1 cellular context compared by ENCODE assay signal in genomic region chr19:54462713-54463530, GRCh38.
TF ChIP-seq lines count a peak whose summit lies in the region.

No MANE protein-coding gene starts in this region.

TF ChIP-seq in HepG2, 621 proteins besides CTCF, POLR2A, EP300 and RAD21 (continued from another document and continues in another):
- TF ChIP-seq BCLAF1 (IDR thresholded peaks at IDR 0.05): no peak
- TF ChIP-seq ZHX2 (IDR thresholded peaks at IDR 0.05; ENCODE audit: low read depth): no peak
- TF ChIP-seq ZHX2 (CRISPR knock-in tag; IDR thresholded peaks at IDR 0.05; ENCODE audit: borderline replicate concordance): peak; percentile 71; the same call in 1 of the 2 replicates
- TF ChIP-seq SRY (CRISPR knock-in tag; IDR thresholded peaks at IDR 0.05): peak; percentile 40; the same call in 1 of the 2 replicates
- no peak for TF ChIP-seq RXRB (CRISPR knock-in tag; IDR thresholded peaks at IDR 0.05; ENCODE audit: borderline replicate concordance)
- no peak for TF ChIP-seq NR2F2 (IDR thresholded peaks at IDR 0.05; ENCODE audit: borderline replicate concordance, low read depth)
- no peak for TF ChIP-seq ZFAT (CRISPR knock-in tag; conservative IDR thresholded peaks at IDR 0.05)
- no peak for TF ChIP-seq ZSCAN30 (CRISPR knock-in tag; IDR thresholded peaks at IDR 0.05)
- TF ChIP-seq RBFOX2 (IDR thresholded peaks at IDR 0.05; ENCODE audit: low read depth, low read length): peak; percentile 90
- TF ChIP-seq ZNF292 (CRISPR knock-in tag; IDR thresholded peaks at IDR 0.05; ENCODE audit: borderline replicate concordance, low read depth): no peak
- TF ChIP-seq CREB1 (IDR thresholded peaks at IDR 0.05): no peak
- TF ChIP-seq CREB1 (CRISPR knock-in tag; IDR thresholded peaks at IDR 0.05): no peak
- no peak for TF ChIP-seq AHR (CRISPR knock-in tag; IDR thresholded peaks at IDR 0.05)
- no peak for TF ChIP-seq ZNF83 (CRISPR knock-in tag; IDR thresholded peaks at IDR 0.05; ENCODE audit: borderline replicate concordance)
- no peak for TF ChIP-seq YY1 (IDR thresholded peaks at IDR 0.05; ENCODE audit: insufficient read depth, insufficient replicate concordance, low read depth, low read length)
- no peak for TF ChIP-seq ZNF33A (CRISPR knock-in tag; IDR thresholded peaks at IDR 0.05; ENCODE audit: borderline replicate concordance)
- peak; percentile 66; the same call in 1 of the 2 replicates for TF ChIP-seq IRX3 (CRISPR knock-in tag; IDR thresholded peaks at IDR 0.05; ENCODE audit: borderline replicate concordance, low read depth)
- no peak for TF ChIP-seq ZNF678 (CRISPR knock-in tag; IDR thresholded peaks at IDR 0.05)
- 0 out of 2 replicates have a peak, but pooled peaks have one; percentile 52 for TF ChIP-seq MED13 (CRISPR knock-in tag; IDR thresholded peaks at IDR 0.05)
- TF ChIP-seq PTBP1 (IDR thresholded peaks at IDR 0.05; ENCODE audit: low read depth, low read length, poor library complexity, severe bottlenecking): peak; percentile 19
- TF ChIP-seq GATAD1 (CRISPR knock-in tag; IDR thresholded peaks at IDR 0.05): peak; percentile 62; the same call in 1 of the 2 replicates
- TF ChIP-seq MTA3 (CRISPR knock-in tag; IDR thresholded peaks at IDR 0.05): no peak
- TF ChIP-seq ARID3A (IDR thresholded peaks at IDR 0.05; ENCODE audit: low read depth, low read length): no peak
- TF ChIP-seq KAT8 (CRISPR knock-in tag; IDR thresholded peaks at IDR 0.05): no peak
- TF ChIP-seq ZNF121 (CRISPR knock-in tag; IDR thresholded peaks at IDR 0.05): no peak
- TF ChIP-seq TBL1XR1 (IDR thresholded peaks at IDR 0.05; ENCODE audit: borderline replicate concordance, low read length, partially characterized antibody): no peak
- TF ChIP-seq ZNF30 (CRISPR knock-in tag; IDR thresholded peaks at IDR 0.05): peak; percentile 41; the same call in 1 of the 2 replicates
- peak; percentile 43 for TF ChIP-seq SAP130 (CRISPR knock-in tag; IDR thresholded peaks at IDR 0.05; ENCODE audit: low read depth)
- no peak for TF ChIP-seq ZMYM3 (CRISPR knock-in tag; IDR thresholded peaks at IDR 0.05)
- no peak for TF ChIP-seq NCOA2 (CRISPR knock-in tag; IDR thresholded peaks at IDR 0.05)
- peak; percentile 68; the same call in 1 of the 2 replicates for TF ChIP-seq ZNF709 (CRISPR knock-in tag; IDR thresholded peaks at IDR 0.05)
- TF ChIP-seq MTA1 (CRISPR knock-in tag; IDR thresholded peaks at IDR 0.05; ENCODE audit: borderline replicate concordance): no peak
- no peak for TF ChIP-seq ZNF160 (CRISPR knock-in tag; IDR thresholded peaks at IDR 0.05)
- no peak for TF ChIP-seq ZFP36L1 (CRISPR knock-in tag; IDR thresholded peaks at IDR 0.05)
- 0 out of 2 replicates have a peak, but pooled peaks have one; percentile 35 for TF ChIP-seq NR0B2 (CRISPR knock-in tag; IDR thresholded peaks at IDR 0.05)
- TF ChIP-seq ATF3 (CRISPR knock-in tag; IDR thresholded peaks at IDR 0.05): peak; percentile 57
- TF ChIP-seq ZNF557 (CRISPR knock-in tag; IDR thresholded peaks at IDR 0.05): no peak
- no peak for TF ChIP-seq ZNF749 (CRISPR knock-in tag; IDR thresholded peaks at IDR 0.05; ENCODE audit: borderline replicate concordance)
- TF ChIP-seq ZNF350 (CRISPR knock-in tag; IDR thresholded peaks at IDR 0.05; ENCODE audit: borderline replicate concordance, low read depth): peak; percentile 12; the same call in 1 of the 2 replicates
- TF ChIP-seq ZSCAN21 (CRISPR knock-in tag; IDR thresholded peaks at IDR 0.05; ENCODE audit: borderline replicate concordance): peak; percentile 41; the same call in 1 of the 2 replicates
- TF ChIP-seq ZNF552 (CRISPR knock-in tag; IDR thresholded peaks at IDR 0.05; ENCODE audit: borderline replicate concordance): peak; percentile 79; the same call in 1 of the 2 replicates
- 0 out of 2 replicates have a peak, but pooled peaks have one; percentile 22 for TF ChIP-seq IKZF5 (CRISPR knock-in tag; IDR thresholded peaks at IDR 0.05)
- peak; percentile 61 for TF ChIP-seq RNF2 (conservative IDR thresholded peaks at IDR 0.05; ENCODE audit: low read depth)
- no peak for TF ChIP-seq ZNF24 (IDR thresholded peaks at IDR 0.05)
- no peak for TF ChIP-seq HNRNPUL1 (IDR thresholded peaks at IDR 0.05; ENCODE audit: low read depth, low read length)
- no peak for TF ChIP-seq FOXA1 (IDR thresholded peaks at IDR 0.05)
- TF ChIP-seq FOXA1 (CRISPR knock-in tag; IDR thresholded peaks at IDR 0.05): no peak
- TF ChIP-seq POLR2G (IDR thresholded peaks at IDR 0.05; ENCODE audit: low read depth, low read length): no peak; the same call in none of the 2 replicates
- no peak for TF ChIP-seq MAFF (IDR thresholded peaks at IDR 0.05; ENCODE audit: low read depth, low read length)
- TF ChIP-seq ZNF264 (CRISPR knock-in tag; IDR thresholded peaks at IDR 0.05): peak; percentile 76; the same call in 1 of the 2 replicates
- no peak for TF ChIP-seq JUNB (CRISPR knock-in tag; IDR thresholded peaks at IDR 0.05; ENCODE audit: borderline replicate concordance)
- no peak for TF ChIP-seq ATF4 (CRISPR knock-in tag; IDR thresholded peaks at IDR 0.05)
- TF ChIP-seq JDP2 (CRISPR knock-in tag; IDR thresholded peaks at IDR 0.05; ENCODE audit: borderline replicate concordance): no peak
- TF ChIP-seq ZNF800 (CRISPR knock-in tag; IDR thresholded peaks at IDR 0.05): peak; percentile 96; the same call in 1 of the 2 replicates
- TF ChIP-seq PHF8 (CRISPR knock-in tag; IDR thresholded peaks at IDR 0.05): no peak; the same call in none of the 2 replicates
- TF ChIP-seq ZNF713 (CRISPR knock-in tag; IDR thresholded peaks at IDR 0.05): no peak
- no peak for TF ChIP-seq ZNF576 (CRISPR knock-in tag; IDR thresholded peaks at IDR 0.05)
- no peak for TF ChIP-seq ZNF383 (CRISPR knock-in tag; IDR thresholded peaks at IDR 0.05; ENCODE audit: borderline replicate concordance)
